17 cellular contexts compared by ENCODE assay signal in the genomic region with DNA sequence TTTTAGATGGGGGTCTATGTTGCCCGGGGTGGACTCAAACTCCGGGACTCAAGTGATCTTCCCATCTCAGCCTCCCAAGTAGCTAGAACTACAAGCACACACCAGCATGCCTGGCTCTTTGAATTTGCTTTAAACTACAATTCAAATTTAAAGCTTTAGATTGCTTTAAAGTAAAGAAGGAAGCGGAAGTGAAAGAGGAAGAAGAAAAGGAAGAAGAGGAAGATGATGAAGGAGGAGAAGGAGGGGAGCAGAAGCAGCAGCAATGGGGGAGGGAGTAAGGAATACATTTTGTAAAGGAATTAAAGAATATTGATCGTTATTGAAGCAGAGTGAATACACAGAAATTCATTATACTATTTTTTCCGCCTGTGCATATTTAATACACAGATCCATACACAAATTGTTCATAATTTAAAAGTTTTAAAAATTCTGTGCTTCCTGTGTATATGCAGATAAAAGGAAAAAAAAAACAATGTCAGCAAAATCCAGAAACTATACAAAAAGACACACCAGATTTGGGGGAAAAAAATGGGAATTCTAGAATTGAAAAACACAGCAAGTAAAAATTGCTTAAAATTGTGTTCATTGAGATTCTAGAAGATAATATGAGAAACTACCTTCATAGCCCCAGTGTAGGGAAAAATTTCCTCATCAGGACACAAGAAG.
DNase-seq lines count a peak whose midpoint lies in the region; TF ChIP-seq lines count a peak whose summit lies in the region.
"Had no signal": no experiment of that assay in that cellular context is flagged by ENCODE, and none has a peak within 500 bp of the region (broad histone marks: within the 10 kb centered on the region; RNA-seq: fewer than 3 reads in every experiment).

No MANE protein-coding gene starts in this region.

- peaks cover 4 to 6% (median 4%) of the 10 kb centered on the region in 3 donors for H3K27me3 Mint-ChIP-seq in CD14-positive monocyte (ENCODE audit: low read depth in 3 of 3)

- TF ChIP-seq CTCF in CD14-positive monocyte (IDR thresholded peaks at IDR 0.05): no peak
- no peak for TF ChIP-seq CTCF in OCI-LY3 (IDR thresholded peaks at IDR 0.05; ENCODE audit: low read depth, low read length)

- no peaks in the 10 kb centered on the region for H3K36me3 ChIP-seq in Karpas-422 (ENCODE audit: insufficient read depth, low read length)
- H3K36me3 ChIP-seq in OCI-LY3 (replicated peaks; ENCODE audit: low read depth, low read length): peaks cover 61% of the 10 kb centered on the region
- no peaks in the 10 kb centered on the region for H3K36me3 ChIP-seq in MG63

- peaks cover 27% of the 10 kb centered on the region for H3K4me1 Mint-ChIP-seq in CD14-positive monocyte

- no peaks in the 10 kb centered on the region for H3K9me2 ChIP-seq in Karpas-422 (replicated peaks; ENCODE audit: insufficient read depth, low read length)

- intact Hi-C loops in CD14-positive monocyte (cut with micrococcal nuclease): no loop called here

- H2AFZ ChIP-seq in Karpas-422 (ENCODE audit: low read length): no peak overlapping the region
- no peak overlapping the region for H2AFZ ChIP-seq in OCI-LY3 (ENCODE audit: low read depth, low read length)
- H2AFZ ChIP-seq: GM23248 had no signal

- peaks cover 33% of the 10 kb centered on the region for H3K4me1 ChIP-seq in Karpas-422 (ENCODE audit: low read length)
- H3K4me1 ChIP-seq in OCI-LY3 (ENCODE audit: low read length): peaks cover 64% of the 10 kb centered on the region

- H3K27ac Mint-ChIP-seq in CD14-positive monocyte: peak overlapping the region in 5 of 7 donors; percentile 17 to 93 (median 67)
- H3K27ac Mint-ChIP-seq: CD8-positive, alpha-beta T cell; T-helper 1 cell treated with Interleukin-12 subunit alpha and Interleukin-12 subunit beta and Interleukin-4 antibody, amounts not matched to agents 30 μg/mL and 1 μg/mL, for 36 hours had no signal

- no peaks in the 10 kb centered on the region for H3K79me2 ChIP-seq in Karpas-422 (ENCODE audit: low read length)
- H3K79me2 ChIP-seq in OCI-LY3 (ENCODE audit: low read length): peaks cover 17% of the 10 kb centered on the region

- H3K9me3 Mint-ChIP-seq in CD14-positive monocyte: peaks cover 0 to 3% (median 0%) of the 10 kb centered on the region in 7 donors
- H3K9me3 Mint-ChIP-seq: CD8-positive, alpha-beta T cell; T-helper 1 cell treated with Interleukin-12 subunit alpha and Interleukin-12 subunit beta and Interleukin-4 antibody, amounts not matched to agents 30 μg/mL and 1 μg/mL, for 36 hours had no signal

- H3K4me2 ChIP-seq in Karpas-422 (ENCODE audit: low read depth, low read length, poor library complexity, severe bottlenecking): peak overlapping the region; percentile 51
- peak overlapping the region; percentile 32 for H3K4me2 ChIP-seq in OCI-LY3 (ENCODE audit: low read length)

- H3K9ac ChIP-seq in Karpas-422 (ENCODE audit: low read length) (peak overlapping the region; percentile 54), OCI-LY3 (ENCODE audit: low read length) (peak overlapping the region; percentile 71)
- H3K9ac ChIP-seq: GM23248 had no signal

- H4K20me1 ChIP-seq in Karpas-422 (ENCODE audit: insufficient read depth, low read depth, low read length) (no peaks in the 10 kb centered on the region), OCI-LY3 (ENCODE audit: insufficient read depth, low read length) (no peaks in the 10 kb centered on the region)

- H3K36me3 Mint-ChIP-seq in CD14-positive monocyte: no peaks in the 10 kb centered on the region
- H3K36me3 Mint-ChIP-seq: CD8-positive, alpha-beta T cell had no signal

- H3K27ac ChIP-seq in Karpas-422 (ENCODE audit: low read length) (peak overlapping the region; percentile 98), OCI-LY3 (ENCODE audit: low read length) (peak overlapping the region; percentile 98)
- H3K27ac ChIP-seq: GM23248, RWPE1 had no signal

- DNase-seq in CD14-positive monocyte (ENCODE audit: low spot score) (no peak), Karpas-422 (peak; percentile 93), germinal center (ENCODE audit: low spot score) (peak; percentile 29), GM19238 (ENCODE audit: insufficient read length, low spot score) (no peak), MG63 (no peak)
- no peak for DNase-seq in stimulated activated CD4-positive, alpha-beta T cell treated with anti-CD3 and anti-CD28 coated beads, Interleukin-2, amount 100 ng/mL, for 24 hours
- DNase-seq: AML-193; CD8-positive, alpha-beta T cell; GM23248; NCI-H1105 treated with DMSO at 0.1 percent for 48 hours; NCI-H187; NCI-H2171 treated with DMSO at 0.1 percent for 48 hours; NCI-H510A; NCI-H82 had no signal

- no peaks in the 10 kb centered on the region for H3K9me3 ChIP-seq in Karpas-422 (ENCODE audit: low read length)
- H3K9me3 ChIP-seq in OCI-LY3 (ENCODE audit: insufficient read depth, low read length): no peaks in the 10 kb centered on the region
- H3K9me3 ChIP-seq in MG63: no peaks in the 10 kb centered on the region

- H3K27me3 ChIP-seq in Karpas-422 (ENCODE audit: low read length): no peaks in the 10 kb centered on the region
- H3K27me3 ChIP-seq in OCI-LY3 (ENCODE audit: low read depth, low read length): no peaks in the 10 kb centered on the region
- H3K27me3 ChIP-seq in MG63: no peaks in the 10 kb centered on the region; the same call in 1 of the 2 replicates

- H3K4me3 ChIP-seq in Karpas-422 (ENCODE audit: low read length) (peak overlapping the region; percentile 41), OCI-LY3 (ENCODE audit: low read length) (no peak overlapping the region; the same call in 1 of the 2 replicates), MG63 (no peak overlapping the region)
- H3K4me3 ChIP-seq: GM23248 had no signal

- H3K4me3 Mint-ChIP-seq in CD14-positive monocyte: peak overlapping the region in 1 of 2 donors; percentile 26
- H3K4me3 Mint-ChIP-seq: CD8-positive, alpha-beta T cell; T-helper 1 cell treated with Interleukin-12 subunit alpha and Interleukin-12 subunit beta and Interleukin-4 antibody, amounts not matched to agents 30 μg/mL and 1 μg/mL, for 36 hours had no signal

Comparison
In these comparisons a context has a peak if more than half of its experiments do, and no peak if none do; other contexts are left out.
1. DNase-seq: peak in Karpas-422 (single experiment) and germinal center (single experiment); none in CD14-positive monocyte (single experiment), GM19238 (single experiment), MG63 (single experiment) and stimulated activated CD4-positive, alpha-beta T cell treated with anti-CD3 and anti-CD28 coated beads, Interleukin-2, amount 100 ng/mL, for 24 hours (0 of 2).